In genomic region chr4:60500860-60501259, GRCh38 we compare ENCODE assay signal across 17 cellular contexts.
DNase-seq lines count a peak whose midpoint lies in the region; ATAC-seq, FAIRE-seq and TF ChIP-seq lines count a peak whose summit lies in the region.
"Had no signal": no experiment of that assay in that cellular context is flagged by ENCODE, and none has a peak within 500 bp of the region (broad histone marks: within the 10 kb centered on the region; RNA-seq: fewer than 3 reads in every experiment).

No MANE protein-coding gene starts in this region.

- no peak overlapping the region for H3K23ac ChIP-seq in H1 (ENCODE audit: insufficient read length)

- no peak overlapping the region for H3K56ac ChIP-seq in H1 (replicated peaks; ENCODE audit: insufficient read length, low read depth, low read length)

- no peaks in the 10 kb centered on the region for H3K79me2 ChIP-seq in H1 (ENCODE audit: control insufficient read depth in 1 of 2, insufficient read depth in 2 of 2, low read length in 2 of 2)

- no peak overlapping the region for H4K91ac ChIP-seq in H1 (replicated peaks; ENCODE audit: insufficient read length, low read length)

- no peaks in the 10 kb centered on the region for H3K36me3 Mint-ChIP-seq in neural crest cell (ENCODE audit: low read depth)

- no peaks in the 10 kb centered on the region for H3K9me3 ChIP-seq in HUES64 (ENCODE audit: insufficient read depth, low read depth, low read length)
- no peaks in the 10 kb centered on the region for H3K9me3 ChIP-seq in H1 (ENCODE audit: insufficient read depth in 2 of 2, low read depth in 1 of 2, low read length in 1 of 2)
- H3K9me3 ChIP-seq in small intestine (ENCODE audit: control insufficient read depth, low read depth): peaks cover 2% of the 10 kb centered on the region
- H3K9me3 ChIP-seq: BLaER1, SJSA1 had no signal

- POLR2A ChIA-PET in H1 (lab: Charles Lee; ENCODE audit: partially characterized antibody): no interaction called here

- no peak overlapping the region for H2BK20ac ChIP-seq in H1 (ENCODE audit: low read length)

- TF ChIP-seq RAD21 in H1 (IDR thresholded peaks at IDR 0.05 in 1 of 2, conservative IDR thresholded peaks at IDR 0.05 in 1 of 2; ENCODE audit: low read depth in 2 of 2, low read length in 2 of 2): no peak

- no peak overlapping the region for H3K4ac ChIP-seq in H1 (replicated peaks; ENCODE audit: insufficient read length, low read depth, low read length)

- DNase-seq in H1 (ENCODE audit: low read depth in 1 of 2, low spot score in 2 of 2) (no peak), neural crest cell (ENCODE audit: low read depth, low spot score) (no peak), small intestine (no peak), retina (no peak)
- DNase-seq: CD8-positive, alpha-beta memory T cell; NCI-H1436 treated with DMSO at 0.1 percent for 48 hours; NCI-H2081 treated with DMSO at 0.1 percent for 48 hours; NCI-H524 treated with DMSO at 0.1 percent for 48 hours; OCI-M1 had no signal

- H3K4me1 ChIP-seq in HUES64 (ENCODE audit: insufficient read depth, low read length): peaks cover 22% of the 10 kb centered on the region
- peaks cover 0 to 2% (median 0%) of the 10 kb centered on the region in 4 experiments; a peak in 3 of 7 replicates for H3K4me1 ChIP-seq in H1 (replicated peaks in 1 of 4; ENCODE audit: control insufficient read depth in 3 of 4, insufficient read depth in 4 of 4, low read length in 3 of 4)
- H3K4me1 ChIP-seq in small intestine (ENCODE audit: control insufficient read depth in 2 of 2, insufficient read depth in 1 of 2, low read depth in 1 of 2, low read length in 1 of 2): no peaks in the 10 kb centered on the region
- H3K4me1 ChIP-seq: BLaER1, SJSA1 had no signal

- no peak overlapping the region for H3K4me3 ChIP-seq in HUES64 (ENCODE audit: low read length)
- H3K4me3 ChIP-seq in H1 (ENCODE audit: extremely low read depth in 1 of 4, insufficient read depth in 2 of 4, low read depth in 3 of 4, low read length in 4 of 4): no peak overlapping the region
- no peak overlapping the region for H3K4me3 ChIP-seq in small intestine (ENCODE audit: low read depth in 1 of 2, low read length in 2 of 2)
- H3K4me3 ChIP-seq: BLaER1, K562, SJSA1 had no signal

- H3K23me2 ChIP-seq in H1 (ENCODE audit: low read depth, low read length): no peaks in the 10 kb centered on the region

- TF ChIP-seq EP300 in H1 (IDR thresholded peaks at IDR 0.05; ENCODE audit: borderline replicate concordance in 1 of 2, low read depth in 2 of 2, low read length in 2 of 2): no peak

- H3K18ac ChIP-seq in H1 (ENCODE audit: extremely low read depth, low read length): no peak overlapping the region

- no peak for FAIRE-seq in H1 (lab: Jason Lieb, UNC)
- FAIRE-seq in small intestine (lab: Jason Lieb, UNC): no peak
- FAIRE-seq: H54, HTR-8/SVneo, K562 had no signal

- H2BK120ac ChIP-seq in H1 (replicated peaks; ENCODE audit: low read depth, low read length): no peak overlapping the region

- TF ChIP-seq POLR2A in H1 (IDR thresholded peaks at IDR 0.05; ENCODE audit: control extremely low read depth in 1 of 2, low read depth in 2 of 2, low read length in 2 of 2): no peak

- peak overlapping the region; percentile 93 for H2AFZ ChIP-seq in H1 (ENCODE audit: low read length)

- H3K27me3 ChIP-seq in HUES64 (ENCODE audit: insufficient read depth, low read length) (no peaks in the 10 kb centered on the region), H1 (replicated peaks in 1 of 4; ENCODE audit: control insufficient read depth in 3 of 4, extremely low read depth in 1 of 4, insufficient read depth in 3 of 4, low read length in 3 of 4) (no peaks in the 10 kb centered on the region), small intestine (ENCODE audit: control insufficient read depth in 2 of 2, insufficient read depth in 2 of 2, low read length in 2 of 2) (no peaks in the 10 kb centered on the region)
- H3K27me3 ChIP-seq: BLaER1, SJSA1 had no signal

- H2BK15ac ChIP-seq in H1 (ENCODE audit: low read length): no peak overlapping the region

- no peak overlapping the region for H4K8ac ChIP-seq in H1 (ENCODE audit: extremely low read depth, insufficient read depth, low read length)

- no peaks in the 10 kb centered on the region for H3K27me3 Mint-ChIP-seq in neural crest cell (ENCODE audit: low read depth)
- H3K27me3 Mint-ChIP-seq: CD8-positive, alpha-beta memory T cell had no signal

- no peak overlapping the region for H4K5ac ChIP-seq in H1 (ENCODE audit: insufficient read length, low read depth, low read length)

- H3K4me2 ChIP-seq in H1 (ENCODE audit: insufficient read depth in 1 of 2, low read depth in 2 of 2, low read length in 2 of 2): no peak overlapping the region
- H3K4me2 ChIP-seq: BLaER1 had no signal

- H3K36me3 ChIP-seq in HUES64 (ENCODE audit: insufficient read depth, low read length) (no peaks in the 10 kb centered on the region), H1 (ENCODE audit: control insufficient read depth in 2 of 4, insufficient read depth in 4 of 4, low read length in 3 of 4) (no peaks in the 10 kb centered on the region; a peak in 1 of 8 replicates), small intestine (ENCODE audit: control insufficient read depth in 2 of 2, insufficient read depth in 2 of 2, low read length in 2 of 2) (no peaks in the 10 kb centered on the region)
- H3K36me3 ChIP-seq: BLaER1, SJSA1 had no signal

- H3K14ac ChIP-seq in H1 (ENCODE audit: insufficient read length): no peak overlapping the region

- no peak overlapping the region for H2AK5ac ChIP-seq in H1 (ENCODE audit: low read depth, low read length)

- H4K20me1 ChIP-seq in H1 (replicated peaks in 1 of 2; ENCODE audit: control insufficient read depth in 1 of 2, insufficient read depth in 2 of 2, low read length in 2 of 2): no peaks in the 10 kb centered on the region
- H4K20me1 ChIP-seq: BLaER1 had no signal

- 83% methylated on average over 1 of the region's 1 CpG for WGBS in HUES64
- WGBS in H1 (ENCODE audit: extremely low coverage in 1 of 2, insufficient coverage in 1 of 2, insufficient read length in 1 of 2, insufficient replicate concordance in 2 of 2, low coverage in 1 of 2, low lambda C conversion rate in 2 of 2, missing lambda C conversion rate in 1 of 2), 2 experiments: 73% methylated on average over 1 of the region's 1 CpG; no CpG with 5 or more reads in 1 of the 2 experiments
- 80 to 90% (median 85%) methylated on average over 1 of the region's 1 CpG for WGBS in small intestine, 3 donors

- peaks cover 5% of the 10 kb centered on the region for H3K9me3 Mint-ChIP-seq in neural crest cell

- CTCF ChIA-PET in H1 (lab: Charles Lee; ENCODE audit: partially characterized antibody): no interaction called here

- TF ChIP-seq CTCF in H1 (IDR thresholded peaks at IDR 0.05; ENCODE audit: control extremely low read depth in 1 of 3, insufficient read depth in 1 of 3, low read depth in 1 of 3, low read length in 3 of 3) (no peak), neural crest cell (conservative IDR thresholded peaks at IDR 0.05) (no peak)

- no peak for ATAC-seq in GM21576 (IDR thresholded peaks at IDR 0.05; ENCODE audit: unreplicated experiment)
- ATAC-seq in HG03045 (IDR thresholded peaks at IDR 0.05; ENCODE audit: unreplicated experiment): no peak
- ATAC-seq: K562 had no signal

- no peak overlapping the region for H2BK5ac ChIP-seq in H1 (ENCODE audit: low read depth, low read length)

- H3K27ac Mint-ChIP-seq in neural crest cell (ENCODE audit: unreplicated experiment): peak overlapping the region; percentile 69
- H3K27ac Mint-ChIP-seq: CD8-positive, alpha-beta memory T cell had no signal

- H3K4me1 Mint-ChIP-seq in neural crest cell: peaks cover 9% of the 10 kb centered on the region
- H3K4me1 Mint-ChIP-seq: CD8-positive, alpha-beta memory T cell had no signal

- H2BK12ac ChIP-seq in H1 (ENCODE audit: low read depth, low read length): no peak overlapping the region

- H3K27ac ChIP-seq in HUES64 (ENCODE audit: low read depth, low read length) (peak overlapping the region; percentile 62; the same call in 1 of the 2 replicates), H1 (ENCODE audit: low read depth, low read length) (no peak overlapping the region), small intestine (ENCODE audit: low read depth in 1 of 2, low read length in 1 of 2) (no peak overlapping the region)
- H3K27ac ChIP-seq: BLaER1, SJSA1 had no signal

- no peaks in the 10 kb centered on the region for H3K79me1 ChIP-seq in H1 (ENCODE audit: low read depth, low read length)

- H3K9ac ChIP-seq in HUES64 (ENCODE audit: low read depth, low read length) (peak overlapping the region; percentile 2), H1 (replicated peaks in 1 of 4; ENCODE audit: extremely low read depth in 1 of 4, low read depth in 3 of 4, low read length in 3 of 4) (no peak overlapping the region)
- H3K9ac ChIP-seq: BLaER1 had no signal

- no peak overlapping the region for H3K4me3 Mint-ChIP-seq in neural crest cell

TF ChIP-seq in H1, 55 proteins besides CTCF, POLR2A, EP300 and RAD21 (continues in another document):
- TF ChIP-seq TAF7 (optimal IDR thresholded peaks at IDR 0.05; ENCODE audit: borderline replicate concordance, low read depth, low read length): no peak
- TF ChIP-seq POLR2AphosphoS5 (IDR thresholded peaks at IDR 0.05; ENCODE audit: low read depth, low read length): no peak
- TF ChIP-seq HDAC2 (IDR thresholded peaks at IDR 0.05; ENCODE audit: borderline replicate concordance in 1 of 2, low read depth in 2 of 2, low read length in 2 of 2): no peak
- no peak for TF ChIP-seq BCL11A (IDR thresholded peaks at IDR 0.05; ENCODE audit: low read depth in 2 of 2, low read length in 2 of 2)
- TF ChIP-seq SUZ12 (IDR thresholded peaks at IDR 0.05; ENCODE audit: low read length): no peak
- no peak for TF ChIP-seq KDM4A (IDR thresholded peaks at IDR 0.05; ENCODE audit: low read depth, low read length, severe bottlenecking)
- no peak for TF ChIP-seq ZNF274 (IDR thresholded peaks at IDR 0.05; ENCODE audit: borderline replicate concordance, extremely low read depth, low read length)
- no peak for TF ChIP-seq SRF (IDR thresholded peaks at IDR 0.05; ENCODE audit: low read depth, low read length)
- TF ChIP-seq USF2 (IDR thresholded peaks at IDR 0.05; ENCODE audit: low read length): no peak
- TF ChIP-seq JUN (IDR thresholded peaks at IDR 0.05; ENCODE audit: low read depth, low read length): no peak
- TF ChIP-seq NRF1 (IDR thresholded peaks at IDR 0.05; ENCODE audit: low read depth, low read length): no peak
- no peak for TF ChIP-seq GTF2F1 (IDR thresholded peaks at IDR 0.05; ENCODE audit: borderline replicate concordance, low read depth, low read length)
- TF ChIP-seq SIRT6 (IDR thresholded peaks at IDR 0.05; ENCODE audit: low read length): no peak
- no peak for TF ChIP-seq CBX5 (IDR thresholded peaks at IDR 0.05; ENCODE audit: low read depth, low read length)
- no peak for TF ChIP-seq MAFK (IDR thresholded peaks at IDR 0.05; ENCODE audit: low read depth, low read length)
